In genomic region chr1:46592846-46593245, GRCh38 we compare ENCODE assay signal across 20 cellular contexts. TPM values are rescaled to one million over a fixed set of nuclear protein-coding genes. Genes with fewer than 3 reads are reported as not detected.
A peak's percentile ranks its signal among the peaks of the same experiment; 100 is the strongest.
DNase-seq lines count a peak whose midpoint lies in the region; ATAC-seq and TF ChIP-seq lines count a peak whose summit lies in the region.
"Had no signal": no experiment of that assay in that cellular context is flagged by ENCODE, and none has a peak within 500 bp of the region (broad histone marks: within the 10 kb centered on the region; RNA-seq: fewer than 3 reads in every experiment).

No MANE protein-coding gene starts in this region.

- TF ChIP-seq CTCF in CD14-positive monocyte (IDR thresholded peaks at IDR 0.05) (no peak), gastroesophageal sphincter (IDR thresholded peaks at IDR 0.05) (no peak)

- no peak overlapping the region for H3K27ac ChIP-seq in gastroesophageal sphincter
- H3K27ac ChIP-seq: C4-2B had no signal

- TF ChIP-seq EP300 in gastroesophageal sphincter (IDR thresholded peaks at IDR 0.05): no peak

- ATAC-seq in activated T-helper 17 cell treated with anti-CD3 and anti-CD28 coated beads, Interleukin-2, amount 50 U/mL, for 72 hours (replicated peaks): peak; percentile 59
- ATAC-seq in effector memory CD8-positive, alpha-beta T cell (replicated peaks): no peak
- no peak for ATAC-seq in gastroesophageal sphincter
- ATAC-seq: CD8-positive, alpha-beta T cell; GM12878; HCT116 had no signal

- peaks cover 0 to 3% (median 0%) of the 10 kb centered on the region in 3 donors for H3K27me3 Mint-ChIP-seq in CD14-positive monocyte (ENCODE audit: low read depth in 3 of 3)
- no peaks in the 10 kb centered on the region for H3K27me3 Mint-ChIP-seq in activated T-helper 17 cell treated with anti-CD3 and anti-CD28 coated beads, Interleukin-2, amount 50 U/mL, for 72 hours
- H3K27me3 Mint-ChIP-seq in effector memory CD8-positive, alpha-beta T cell: no peaks in the 10 kb centered on the region

- intact Hi-C loops in CD14-positive monocyte (cut with micrococcal nuclease): no loop called here

- H3K27ac Mint-ChIP-seq in CD14-positive monocyte: peak overlapping the region in 6 of 7 donors; percentile 19 to 95 (median 74)
- no peak overlapping the region for H3K27ac Mint-ChIP-seq in activated T-helper 17 cell treated with anti-CD3 and anti-CD28 coated beads, Interleukin-2, amount 50 U/mL, for 72 hours
- H3K27ac Mint-ChIP-seq in effector memory CD8-positive, alpha-beta T cell: peak overlapping the region; percentile 32 to 44
- H3K27ac Mint-ChIP-seq: CD8-positive, alpha-beta T cell; HFFc6 had no signal

- H3K4me1 Mint-ChIP-seq in CD14-positive monocyte: peaks cover 58% of the 10 kb centered on the region
- peaks cover 37% of the 10 kb centered on the region for H3K4me1 Mint-ChIP-seq in activated T-helper 17 cell treated with anti-CD3 and anti-CD28 coated beads, Interleukin-2, amount 50 U/mL, for 72 hours
- peaks cover 24 to 46% of the 10 kb centered on the region in 2 donors for H3K4me1 Mint-ChIP-seq in effector memory CD8-positive, alpha-beta T cell (ENCODE audit: low read depth in 2 of 2)

- peaks cover 0 to 61% of the 10 kb centered on the region in 2 donors for H3K36me3 ChIP-seq in gastroesophageal sphincter
- H3K36me3 ChIP-seq: BE2C had no signal

- H3K27me3 ChIP-seq in gastroesophageal sphincter: no peaks in the 10 kb centered on the region
- H3K27me3 ChIP-seq: BE2C had no signal

- no peak overlapping the region for H3K4me3 ChIP-seq in gastroesophageal sphincter
- H3K4me3 ChIP-seq: GM12878 had no signal

- H3K4me3 Mint-ChIP-seq in CD14-positive monocyte: no peak overlapping the region
- H3K4me3 Mint-ChIP-seq in activated T-helper 17 cell treated with anti-CD3 and anti-CD28 coated beads, Interleukin-2, amount 50 U/mL, for 72 hours: no peak overlapping the region
- H3K4me3 Mint-ChIP-seq in effector memory CD8-positive, alpha-beta T cell: no peak overlapping the region
- H3K4me3 Mint-ChIP-seq: CD8-positive, alpha-beta T cell; HFFc6 had no signal

- H3K36me3 Mint-ChIP-seq in CD14-positive monocyte: peaks cover 62 to 66% of the 10 kb centered on the region in 2 donors
- peaks cover 71% of the 10 kb centered on the region for H3K36me3 Mint-ChIP-seq in activated T-helper 17 cell treated with anti-CD3 and anti-CD28 coated beads, Interleukin-2, amount 50 U/mL, for 72 hours (ENCODE audit: low read depth)
- H3K36me3 Mint-ChIP-seq in effector memory CD8-positive, alpha-beta T cell (ENCODE audit: insufficient read depth): peaks cover 47% of the 10 kb centered on the region

- H3K4me1 ChIP-seq in gastroesophageal sphincter: peaks cover 0 to 13% (median 5%) of the 10 kb centered on the region in 3 donors
- H3K4me1 ChIP-seq: BE2C had no signal

- H3K9me3 ChIP-seq in gastroesophageal sphincter: no peaks in the 10 kb centered on the region
- H3K9me3 ChIP-seq: BE2C had no signal

- peaks cover 0 to 5% (median 2%) of the 10 kb centered on the region in 7 donors for H3K9me3 Mint-ChIP-seq in CD14-positive monocyte
- H3K9me3 Mint-ChIP-seq in activated T-helper 17 cell treated with anti-CD3 and anti-CD28 coated beads, Interleukin-2, amount 50 U/mL, for 72 hours: no peaks in the 10 kb centered on the region
- no peaks in the 10 kb centered on the region for H3K9me3 Mint-ChIP-seq in effector memory CD8-positive, alpha-beta T cell
- H3K9me3 Mint-ChIP-seq: CD8-positive, alpha-beta T cell had no signal

- DNase-seq in CD14-positive monocyte (ENCODE audit: low spot score): no peak
- DNase-seq in effector memory CD8-positive, alpha-beta T cell: no peak
- no peak for DNase-seq in stimulated activated CD8-positive, alpha-beta memory T cell treated with anti-CD3 and anti-CD28 coated beads, Interleukin-4, amount 100 ng/mL, for 48 hours
- DNase-seq in NCI-H187 (lab: John Stamatoyannopoulos, UW): no peak
- DNase-seq: ACHN; BE2C; CD8-positive, alpha-beta T cell; DMS 273 treated with DMSO at 0.1 percent for 48 hours; DMS53; DND-41; EL; GOT3; H7; HFFc6 had no signal

- TF ChIP-seq POLR2A in gastroesophageal sphincter (IDR thresholded peaks at IDR 0.05): no peak

- 86 to 95% methylated on average over 5 to 6 of the region's 6 CpGs for WGBS in gastroesophageal sphincter (ENCODE audit: low coverage in 1 of 2), 2 donors

RNA-seq across cellular contexts. Expression of gene MKNK1, which starts 11.2 kb away (rescaled TPM):
- 10 to 100 TPM; 38.2 to 38.6 TPM for polyA plus RNA-seq in CD14-positive monocyte
- total RNA-seq in activated T-helper 17 cell treated with anti-CD3 and anti-CD28 coated beads, Interleukin-2, amount 50 U/mL, for 72 hours: 10 to 100 TPM; 59.2 to 83.7 TPM
- 10 to 100 TPM; 23.0 to 42.1 (median 34.5) TPM for total RNA-seq in gastroesophageal sphincter

RNA-seq across cellular contexts. Expression of gene MOB3C, which starts 23.8 kb away (rescaled TPM):
- polyA plus RNA-seq in CD14-positive monocyte: 1 to 10 TPM; 5.3 to 6.1 TPM
- 10 to 100 TPM; 13.7 to 20.9 TPM for total RNA-seq in activated T-helper 17 cell treated with anti-CD3 and anti-CD28 coated beads, Interleukin-2, amount 50 U/mL, for 72 hours
- total RNA-seq in gastroesophageal sphincter: 10 to 100 TPM; 20.7 to 28.3 (median 23.2) TPM

RNA-seq across cellular contexts. Expression of gene KNCN, which starts 41.4 kb away (rescaled TPM):
- not detected for polyA plus RNA-seq in CD14-positive monocyte
- total RNA-seq in activated T-helper 17 cell treated with anti-CD3 and anti-CD28 coated beads, Interleukin-2, amount 50 U/mL, for 72 hours: not detected
- total RNA-seq in gastroesophageal sphincter: not detected
- total RNA-seq: CD8-positive, alpha-beta T cell; G401; GM12878; H7; HFFc6 had no signal
- polyA plus RNA-seq: GM12878 had no signal
